In the genomic region with DNA sequence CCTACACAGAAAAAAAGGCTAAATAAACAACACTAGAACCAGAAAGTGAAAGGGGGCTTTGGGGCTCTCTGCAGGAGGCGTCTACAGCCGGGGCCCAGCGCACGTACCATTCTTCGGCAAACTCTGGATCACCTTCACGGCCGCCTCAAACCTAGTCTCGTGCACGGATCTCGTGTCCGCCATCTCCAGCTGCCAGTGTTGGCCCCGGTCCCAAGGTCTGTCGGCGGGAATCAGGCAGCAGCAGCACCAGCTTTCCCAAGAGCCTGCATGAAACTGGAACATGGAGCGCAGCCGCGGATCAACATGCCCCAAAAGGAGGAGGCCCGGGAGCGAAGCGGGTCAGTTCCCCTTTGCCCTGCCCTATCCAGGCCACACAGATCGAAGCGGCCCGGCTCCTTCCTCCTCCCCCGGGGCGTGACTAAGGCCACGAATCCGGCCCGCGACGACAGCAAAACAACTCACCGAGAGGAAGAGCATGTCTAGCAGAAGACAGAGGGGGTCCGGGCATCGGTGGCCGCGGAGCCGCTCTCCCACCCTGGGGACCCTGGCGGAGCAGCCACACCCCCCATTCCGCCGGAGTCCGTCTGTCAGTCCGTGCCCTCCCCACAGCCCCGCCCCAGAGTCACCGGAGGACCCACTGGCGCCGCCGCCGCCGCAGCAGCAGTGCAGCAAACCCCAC, we compare ENCODE assay signal across 1 cellular context.
TF ChIP-seq lines count a peak whose summit lies in the region.

A gene with protein sequence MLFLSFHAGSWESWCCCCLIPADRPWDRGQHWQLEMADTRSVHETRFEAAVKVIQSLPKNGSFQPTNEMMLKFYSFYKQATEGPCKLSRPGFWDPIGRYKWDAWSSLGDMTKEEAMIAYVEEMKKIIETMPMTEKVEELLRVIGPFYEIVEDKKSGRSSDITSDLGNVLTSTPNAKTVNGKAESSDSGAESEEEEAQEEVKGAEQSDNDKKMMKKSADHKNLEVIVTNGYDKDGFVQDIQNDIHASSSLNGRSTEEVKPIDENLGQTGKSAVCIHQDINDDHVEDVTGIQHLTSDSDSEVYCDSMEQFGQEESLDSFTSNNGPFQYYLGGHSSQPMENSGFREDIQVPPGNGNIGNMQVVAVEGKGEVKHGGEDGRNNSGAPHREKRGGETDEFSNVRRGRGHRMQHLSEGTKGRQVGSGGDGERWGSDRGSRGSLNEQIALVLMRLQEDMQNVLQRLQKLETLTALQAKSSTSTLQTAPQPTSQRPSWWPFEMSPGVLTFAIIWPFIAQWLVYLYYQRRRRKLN (minus strand): TSS at position 586 of the 679 bp plus-strand sequence. CDS start 109 bp downstream, at position 477.

TF ChIP-seq in HepG2, 621 proteins besides CTCF, POLR2A, EP300 and RAD21 (continued from another document and continues in another):
- TF ChIP-seq PBX3 (CRISPR knock-in tag; IDR thresholded peaks at IDR 0.05; ENCODE audit: borderline replicate concordance): 0 out of 2 replicates have a peak, but pooled peaks have one; percentile 11
- TF ChIP-seq, protein P1, sequence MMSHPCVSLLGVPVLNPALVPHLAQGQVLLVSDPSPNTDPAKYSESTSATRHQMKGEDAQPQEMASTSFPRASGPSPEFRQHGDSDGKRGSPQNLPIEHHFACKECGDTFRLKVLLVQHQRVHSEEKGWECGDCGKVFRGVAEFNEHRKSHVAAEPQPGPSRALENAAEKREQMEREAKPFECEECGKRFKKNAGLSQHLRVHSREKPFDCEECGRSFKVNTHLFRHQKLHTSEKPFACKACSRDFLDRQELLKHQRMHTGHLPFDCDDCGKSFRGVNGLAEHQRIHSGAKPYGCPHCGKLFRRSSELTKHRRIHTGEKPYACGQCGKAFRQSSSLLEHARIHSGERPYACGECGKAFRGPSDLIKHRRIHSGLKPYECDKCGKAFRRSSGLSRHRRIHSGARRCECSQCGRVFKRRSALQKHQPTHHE (CRISPR knock-in tag; IDR thresholded peaks at IDR 0.05; ENCODE audit: borderline replicate concordance): peak; percentile 94
- no peak for TF ChIP-seq MXD3 (CRISPR knock-in tag; IDR thresholded peaks at IDR 0.05)
- TF ChIP-seq PRPF4 (IDR thresholded peaks at IDR 0.05; ENCODE audit: low read depth, low read length, poor library complexity, severe bottlenecking): no peak
- TF ChIP-seq ZNF768 (CRISPR knock-in tag; IDR thresholded peaks at IDR 0.05): peak; percentile 27; the same call in 1 of the 2 replicates
- TF ChIP-seq AFF4 (CRISPR knock-in tag; IDR thresholded peaks at IDR 0.05): peak; percentile 22; the same call in 1 of the 2 replicates
- no peak for TF ChIP-seq CEBPZ (IDR thresholded peaks at IDR 0.05; ENCODE audit: low read length)
- peak; percentile 52 for TF ChIP-seq ZNF883 (CRISPR knock-in tag; IDR thresholded peaks at IDR 0.05; ENCODE audit: not compliant biosample characterization)
- TF ChIP-seq ZNF841 (CRISPR knock-in tag; IDR thresholded peaks at IDR 0.05; ENCODE audit: borderline replicate concordance): no peak
- peak; percentile 69; the same call in 1 of the 2 replicates for TF ChIP-seq ZNF724P (CRISPR knock-in tag; IDR thresholded peaks at IDR 0.05; ENCODE audit: borderline replicate concordance)
- TF ChIP-seq, protein P2, sequence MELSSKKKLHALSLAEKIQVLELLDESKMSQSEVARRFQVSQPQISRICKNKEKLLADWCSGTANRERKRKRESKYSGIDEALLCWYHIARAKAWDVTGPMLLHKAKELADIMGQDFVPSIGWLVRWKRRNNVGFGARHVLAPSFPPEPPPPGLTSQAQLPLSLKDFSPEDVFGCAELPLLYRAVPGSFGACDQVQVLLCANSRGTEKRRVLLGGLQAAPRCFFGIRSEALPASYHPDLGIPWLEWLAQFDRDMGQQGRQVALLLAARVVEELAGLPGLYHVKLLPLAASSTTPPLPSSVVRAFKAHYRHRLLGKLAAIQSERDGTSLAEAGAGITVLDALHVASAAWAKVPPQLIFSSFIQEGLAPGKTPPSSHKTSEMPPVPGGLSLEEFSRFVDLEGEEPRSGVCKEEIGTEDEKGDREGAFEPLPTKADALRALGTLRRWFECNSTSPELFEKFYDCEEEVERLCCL (CRISPR knock-in tag; IDR thresholded peaks at IDR 0.05; ENCODE audit: borderline replicate concordance): no peak
- TF ChIP-seq NRL (CRISPR knock-in tag; IDR thresholded peaks at IDR 0.05; ENCODE audit: borderline replicate concordance): peak; percentile 76
- TF ChIP-seq FOXA3 (CRISPR knock-in tag; IDR thresholded peaks at IDR 0.05): peak; percentile 74
- TF ChIP-seq ETV5 (CRISPR knock-in tag; IDR thresholded peaks at IDR 0.05; ENCODE audit: borderline replicate concordance): peak; percentile 37; the same call in 1 of the 2 replicates
- TF ChIP-seq, protein P3, sequence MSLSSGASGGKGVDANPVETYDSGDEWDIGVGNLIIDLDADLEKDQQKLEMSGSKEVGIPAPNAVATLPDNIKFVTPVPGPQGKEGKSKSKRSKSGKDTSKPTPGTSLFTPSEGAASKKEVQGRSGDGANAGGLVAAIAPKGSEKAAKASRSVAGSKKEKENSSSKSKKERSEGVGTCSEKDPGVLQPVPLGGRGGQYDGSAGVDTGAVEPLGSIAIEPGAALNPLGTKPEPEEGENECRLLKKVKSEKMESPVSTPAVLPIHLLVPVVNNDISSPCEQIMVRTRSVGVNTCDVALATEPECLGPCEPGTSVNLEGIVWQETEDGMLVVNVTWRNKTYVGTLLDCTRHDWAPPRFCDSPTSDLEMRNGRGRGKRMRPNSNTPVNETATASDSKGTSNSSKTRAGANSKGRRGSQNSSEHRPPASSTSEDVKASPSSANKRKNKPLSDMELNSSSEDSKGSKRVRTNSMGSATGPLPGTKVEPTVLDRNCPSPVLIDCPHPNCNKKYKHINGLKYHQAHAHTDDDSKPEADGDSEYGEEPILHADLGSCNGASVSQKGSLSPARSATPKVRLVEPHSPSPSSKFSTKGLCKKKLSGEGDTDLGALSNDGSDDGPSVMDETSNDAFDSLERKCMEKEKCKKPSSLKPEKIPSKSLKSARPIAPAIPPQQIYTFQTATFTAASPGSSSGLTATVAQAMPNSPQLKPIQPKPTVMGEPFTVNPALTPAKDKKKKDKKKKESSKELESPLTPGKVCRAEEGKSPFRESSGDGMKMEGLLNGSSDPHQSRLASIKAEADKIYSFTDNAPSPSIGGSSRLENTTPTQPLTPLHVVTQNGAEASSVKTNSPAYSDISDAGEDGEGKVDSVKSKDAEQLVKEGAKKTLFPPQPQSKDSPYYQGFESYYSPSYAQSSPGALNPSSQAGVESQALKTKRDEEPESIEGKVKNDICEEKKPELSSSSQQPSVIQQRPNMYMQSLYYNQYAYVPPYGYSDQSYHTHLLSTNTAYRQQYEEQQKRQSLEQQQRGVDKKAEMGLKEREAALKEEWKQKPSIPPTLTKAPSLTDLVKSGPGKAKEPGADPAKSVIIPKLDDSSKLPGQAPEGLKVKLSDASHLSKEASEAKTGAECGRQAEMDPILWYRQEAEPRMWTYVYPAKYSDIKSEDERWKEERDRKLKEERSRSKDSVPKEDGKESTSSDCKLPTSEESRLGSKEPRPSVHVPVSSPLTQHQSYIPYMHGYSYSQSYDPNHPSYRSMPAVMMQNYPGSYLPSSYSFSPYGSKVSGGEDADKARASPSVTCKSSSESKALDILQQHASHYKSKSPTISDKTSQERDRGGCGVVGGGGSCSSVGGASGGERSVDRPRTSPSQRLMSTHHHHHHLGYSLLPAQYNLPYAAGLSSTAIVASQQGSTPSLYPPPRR (CRISPR knock-in tag; IDR thresholded peaks at IDR 0.05; ENCODE audit: borderline replicate concordance): 0 out of 2 replicates have a peak, but pooled peaks have one; percentile 47
- TF ChIP-seq XRCC5 (optimal IDR thresholded peaks at IDR 0.05; ENCODE audit: low read length): peak; percentile 50
- TF ChIP-seq MAZ (IDR thresholded peaks at IDR 0.05; ENCODE audit: borderline replicate concordance, low read depth, low read length): 0 out of 2 replicates have a peak, but pooled peaks have one; percentile 4
- peak; percentile 59; the same call in 1 of the 2 replicates for TF ChIP-seq MAZ (CRISPR knock-in tag; IDR thresholded peaks at IDR 0.05; ENCODE audit: low read depth)
- TF ChIP-seq ZNF629 (CRISPR knock-in tag; conservative IDR thresholded peaks at IDR 0.05): 0 out of 2 replicates have a peak, but pooled peaks have one; percentile 5
- 0 out of 2 replicates have a peak, but pooled peaks have one; percentile 45 for TF ChIP-seq FOXJ3 (CRISPR knock-in tag; IDR thresholded peaks at IDR 0.05; ENCODE audit: borderline replicate concordance)
- TF ChIP-seq REPIN1 (CRISPR knock-in tag; IDR thresholded peaks at IDR 0.05; ENCODE audit: borderline replicate concordance, low read depth): peak; percentile 70; the same call in 1 of the 2 replicates
- peak; percentile 56; the same call in 1 of the 2 replicates for TF ChIP-seq BORCS8-MEF2B (CRISPR knock-in tag; IDR thresholded peaks at IDR 0.05)
- TF ChIP-seq ELF4 (CRISPR knock-in tag; IDR thresholded peaks at IDR 0.05; ENCODE audit: borderline replicate concordance): no peak
- no peak for TF ChIP-seq REL (CRISPR knock-in tag; conservative IDR thresholded peaks at IDR 0.05)
- no peak for TF ChIP-seq ZNF570 (CRISPR knock-in tag; IDR thresholded peaks at IDR 0.05; ENCODE audit: borderline replicate concordance)
- TF ChIP-seq BCLAF1 (IDR thresholded peaks at IDR 0.05): no peak
- no peak for TF ChIP-seq ZNF850 (CRISPR knock-in tag; conservative IDR thresholded peaks at IDR 0.05)
- peak; percentile 75 for TF ChIP-seq TAF1 (CRISPR knock-in tag; IDR thresholded peaks at IDR 0.05)
- TF ChIP-seq ZNF24 (IDR thresholded peaks at IDR 0.05): no peak
